In the genomic region with DNA sequence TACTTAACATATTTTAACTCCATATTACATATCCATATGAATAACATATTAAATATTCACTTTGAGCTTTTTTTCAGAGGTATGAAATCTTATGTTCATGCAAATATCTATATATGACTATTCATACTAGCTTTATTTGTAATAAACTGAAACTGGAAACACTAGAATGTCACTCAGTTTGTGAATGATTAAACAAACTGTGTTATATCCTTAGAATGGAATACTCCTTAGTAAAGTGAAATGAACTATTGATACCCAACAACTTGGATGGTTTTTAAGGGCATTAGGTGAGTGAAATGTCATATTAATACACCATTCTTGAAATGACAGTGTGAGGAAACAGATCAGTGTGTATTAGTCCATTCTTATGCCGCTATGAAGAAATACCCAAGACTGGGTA, we compare ENCODE assay signal across 23 cellular contexts.
A peak's percentile ranks its signal among the peaks of the same experiment; 100 is the strongest.
DNase-seq lines count a peak whose midpoint lies in the region; ATAC-seq and TF ChIP-seq lines count a peak whose summit lies in the region.
"Had no signal": no experiment of that assay in that cellular context is flagged by ENCODE, and none has a peak within 500 bp of the region (broad histone marks: within the 10 kb centered on the region; RNA-seq: fewer than 3 reads in every experiment).

No MANE protein-coding gene starts in this region.

- CTCF ChIA-PET in activated CD4-positive, alpha-beta T cell treated with anti-CD3 and anti-CD28 coated beads, Interleukin-2, amount 10 ng/mL, durations not matched to agents 7 days and 5 days (lab: Charles Lee): no interaction called here
- CTCF ChIA-PET in Caco-2 (lab: Charles Lee): no interaction called here

- no peaks in the 10 kb centered on the region for H4K20me1 ChIP-seq in Karpas-422 (ENCODE audit: insufficient read depth, low read depth, low read length)
- H4K20me1 ChIP-seq: BLaER1 had no signal

- H2AFZ ChIP-seq in Karpas-422 (ENCODE audit: low read length): no peak overlapping the region

- intact Hi-C loops in activated CD4-positive, alpha-beta T cell treated with anti-CD3 and anti-CD28 coated beads, Interleukin-2, amount 10 ng/mL, durations not matched to agents 24 days and 14 days (cut with micrococcal nuclease): no loop called here
- intact Hi-C loops in Caco-2 (cut with micrococcal nuclease; ENCODE audit: unreplicated experiment): no loop called here

- H3K4me1 Mint-ChIP-seq in activated CD4-positive, alpha-beta T cell treated with anti-CD3 and anti-CD28 coated beads, Interleukin-2, amount 10 ng/mL, durations not matched to agents 24 days and 14 days: peaks cover 15% of the 10 kb centered on the region
- no peaks in the 10 kb centered on the region for H3K4me1 Mint-ChIP-seq in activated CD4-positive, alpha-beta T cell treated with anti-CD3 and anti-CD28 coated beads, Interleukin-2, amount 10 ng/mL, durations not matched to agents 7 days and 5 days
- no peaks in the 10 kb centered on the region for H3K4me1 Mint-ChIP-seq in Caco-2 (ENCODE audit: low read depth, unreplicated experiment)
- H3K4me1 Mint-ChIP-seq in stimulated activated effector memory CD8-positive, alpha-beta T cell treated with anti-CD3 and anti-CD28 coated beads, Interleukin-12 subunit alpha, Interleukin-12 subunit beta, amount 100 ng/mL, for 72 hours: peaks cover 15% of the 10 kb centered on the region
- H3K4me1 Mint-ChIP-seq: CD14-positive monocyte; CD4-positive, alpha-beta memory T cell; CD8-positive, alpha-beta memory T cell had no signal

- BruUV-seq in Caco-2 (replicated peaks; lab: Mats Ljungman, UMichigan): no TSS peak

- H3K4me1 ChIP-seq in Caco-2: no peaks in the 10 kb centered on the region
- H3K4me1 ChIP-seq in Karpas-422 (ENCODE audit: low read length): no peaks in the 10 kb centered on the region
- H3K4me1 ChIP-seq: BE2C, BLaER1 had no signal

- no peak for DNase-seq in activated CD4-positive, alpha-beta T cell treated with anti-CD3 and anti-CD28 coated beads, Interleukin-2, amount 10 ng/mL, durations not matched to agents 24 days and 14 days
- DNase-seq in activated CD4-positive, alpha-beta T cell treated with anti-CD3 and anti-CD28 coated beads, Interleukin-2, amount 10 ng/mL, durations not matched to agents 7 days and 5 days: no peak
- DNase-seq in Caco-2 (no peak), Karpas-422 (peak; percentile 14), NCI-H2029 treated with DMSO at 0.1 percent for 48 hours (lab: John Stamatoyannopoulos, UW) (no peak), DMS53 (lab: John Stamatoyannopoulos, UW) (no peak)
- DNase-seq in stimulated activated effector memory CD8-positive, alpha-beta T cell treated with anti-CD3 and anti-CD28 coated beads, Interleukin-12 subunit alpha, Interleukin-12 subunit beta, amount 100 ng/mL, for 72 hours (ENCODE audit: low spot score in 2 of 2): no peak
- DNase-seq: 8988T; ACHN; BE2C; C1 segment of cervical spinal cord; Calu3; CD4-positive, alpha-beta memory T cell; CD4-positive, CD25-positive, alpha-beta regulatory T cell; CD8-positive, alpha-beta memory T cell; COR-L47; DMS79; DND-41; EL; GDM1 had no signal

- no peaks in the 10 kb centered on the region for H3K9me2 ChIP-seq in Karpas-422 (replicated peaks; ENCODE audit: insufficient read depth, low read length)

- peaks cover 44% of the 10 kb centered on the region for H3K79me2 ChIP-seq in Karpas-422 (ENCODE audit: low read length)

- H3K9me3 ChIP-seq in Caco-2 (no peaks in the 10 kb centered on the region), Karpas-422 (ENCODE audit: low read length) (no peaks in the 10 kb centered on the region)
- H3K9me3 ChIP-seq: BE2C had no signal

- H3K36me3 ChIP-seq in Caco-2 (ENCODE audit: control insufficient read depth, insufficient read depth, low read length) (no peaks in the 10 kb centered on the region), Karpas-422 (ENCODE audit: insufficient read depth, low read length) (peaks cover 41% of the 10 kb centered on the region)

- H3K27ac Mint-ChIP-seq in activated CD4-positive, alpha-beta T cell treated with anti-CD3 and anti-CD28 coated beads, Interleukin-2, amount 10 ng/mL, durations not matched to agents 24 days and 14 days: peak overlapping the region; percentile 1
- H3K27ac Mint-ChIP-seq in activated CD4-positive, alpha-beta T cell treated with anti-CD3 and anti-CD28 coated beads, Interleukin-2, amount 10 ng/mL, durations not matched to agents 7 days and 5 days: no peak overlapping the region
- peak overlapping the region; percentile 48 for H3K27ac Mint-ChIP-seq in Caco-2 (ENCODE audit: unreplicated experiment)
- H3K27ac Mint-ChIP-seq in stimulated activated effector memory CD8-positive, alpha-beta T cell treated with anti-CD3 and anti-CD28 coated beads, Interleukin-12 subunit alpha, Interleukin-12 subunit beta, amount 100 ng/mL, for 72 hours: peak overlapping the region; percentile 27
- H3K27ac Mint-ChIP-seq: CD14-positive monocyte; CD4-positive, alpha-beta memory T cell had no signal

- no peak overlapping the region for H3K27ac ChIP-seq in Karpas-422 (ENCODE audit: low read length)
- H3K27ac ChIP-seq: BLaER1 had no signal

- POLR2A ChIA-PET in activated CD4-positive, alpha-beta T cell treated with anti-CD3 and anti-CD28 coated beads, Interleukin-2, amount 10 ng/mL, durations not matched to agents 7 days and 5 days (lab: Charles Lee): no interaction called here
- POLR2A ChIA-PET in Caco-2 (lab: Charles Lee): no interaction called here

- no peak for TF ChIP-seq CTCF in Caco-2 (IDR thresholded peaks at IDR 0.05; ENCODE audit: insufficient read depth in 1 of 2, low read depth in 1 of 2, low read length in 1 of 2, severe bottlenecking in 1 of 2, unreplicated experiment in 1 of 2)

- H3K4me3 ChIP-seq in Caco-2 (ENCODE audit: low read depth, low read length): no peak overlapping the region
- no peak overlapping the region for H3K4me3 ChIP-seq in Karpas-422 (ENCODE audit: low read length)
- H3K4me3 ChIP-seq: BLaER1, GM12878 had no signal

- no peak overlapping the region for H3K4me2 ChIP-seq in Karpas-422 (ENCODE audit: low read depth, low read length, poor library complexity, severe bottlenecking)
- H3K4me2 ChIP-seq: BLaER1 had no signal

- no peak overlapping the region for H3K4me3 Mint-ChIP-seq in activated CD4-positive, alpha-beta T cell treated with anti-CD3 and anti-CD28 coated beads, Interleukin-2, amount 10 ng/mL, durations not matched to agents 24 days and 14 days
- no peak overlapping the region for H3K4me3 Mint-ChIP-seq in activated CD4-positive, alpha-beta T cell treated with anti-CD3 and anti-CD28 coated beads, Interleukin-2, amount 10 ng/mL, durations not matched to agents 7 days and 5 days
- H3K4me3 Mint-ChIP-seq in Caco-2 (ENCODE audit: unreplicated experiment): no peak overlapping the region
- no peak overlapping the region for H3K4me3 Mint-ChIP-seq in stimulated activated effector memory CD8-positive, alpha-beta T cell treated with anti-CD3 and anti-CD28 coated beads, Interleukin-12 subunit alpha, Interleukin-12 subunit beta, amount 100 ng/mL, for 72 hours
- H3K4me3 Mint-ChIP-seq: CD14-positive monocyte; CD4-positive, alpha-beta memory T cell; CD4-positive, CD25-positive, alpha-beta regulatory T cell; CD8-positive, alpha-beta memory T cell had no signal

- H3K27me3 ChIP-seq in Caco-2 (replicated peaks; ENCODE audit: control insufficient read depth, insufficient read depth, low read length) (no peaks in the 10 kb centered on the region), Karpas-422 (ENCODE audit: low read length) (no peaks in the 10 kb centered on the region)
- H3K27me3 ChIP-seq: BE2C, BLaER1 had no signal

- H3K36me3 Mint-ChIP-seq in activated CD4-positive, alpha-beta T cell treated with anti-CD3 and anti-CD28 coated beads, Interleukin-2, amount 10 ng/mL, durations not matched to agents 24 days and 14 days (ENCODE audit: low read depth): peaks cover 51% of the 10 kb centered on the region
- peaks cover 57% of the 10 kb centered on the region for H3K36me3 Mint-ChIP-seq in activated CD4-positive, alpha-beta T cell treated with anti-CD3 and anti-CD28 coated beads, Interleukin-2, amount 10 ng/mL, durations not matched to agents 7 days and 5 days (ENCODE audit: low read depth)
- H3K36me3 Mint-ChIP-seq in Caco-2 (ENCODE audit: insufficient read depth, unreplicated experiment): peaks cover 58% of the 10 kb centered on the region
- peaks cover 40% of the 10 kb centered on the region for H3K36me3 Mint-ChIP-seq in stimulated activated effector memory CD8-positive, alpha-beta T cell treated with anti-CD3 and anti-CD28 coated beads, Interleukin-12 subunit alpha, Interleukin-12 subunit beta, amount 100 ng/mL, for 72 hours

- ATAC-seq in stimulated activated effector memory CD8-positive, alpha-beta T cell treated with anti-CD3 and anti-CD28 coated beads, Interleukin-12 subunit alpha, Interleukin-12 subunit beta, amount 100 ng/mL, for 72 hours: peak; percentile 51
- ATAC-seq: GM12878 had no signal

- no peaks in the 10 kb centered on the region for H3K9me3 Mint-ChIP-seq in activated CD4-positive, alpha-beta T cell treated with anti-CD3 and anti-CD28 coated beads, Interleukin-2, amount 10 ng/mL, durations not matched to agents 24 days and 14 days
- H3K9me3 Mint-ChIP-seq in activated CD4-positive, alpha-beta T cell treated with anti-CD3 and anti-CD28 coated beads, Interleukin-2, amount 10 ng/mL, durations not matched to agents 7 days and 5 days: no peaks in the 10 kb centered on the region
- H3K9me3 Mint-ChIP-seq in Caco-2 (ENCODE audit: unreplicated experiment): no peaks in the 10 kb centered on the region
- H3K9me3 Mint-ChIP-seq in stimulated activated effector memory CD8-positive, alpha-beta T cell treated with anti-CD3 and anti-CD28 coated beads, Interleukin-12 subunit alpha, Interleukin-12 subunit beta, amount 100 ng/mL, for 72 hours: no peaks in the 10 kb centered on the region
- H3K9me3 Mint-ChIP-seq: CD4-positive, alpha-beta memory T cell; CD4-positive, CD25-positive, alpha-beta regulatory T cell; CD8-positive, alpha-beta memory T cell had no signal

- H3K9ac ChIP-seq in Karpas-422 (ENCODE audit: low read length): no peak overlapping the region
- H3K9ac ChIP-seq: BLaER1 had no signal

- H3K27me3 Mint-ChIP-seq in activated CD4-positive, alpha-beta T cell treated with anti-CD3 and anti-CD28 coated beads, Interleukin-2, amount 10 ng/mL, durations not matched to agents 24 days and 14 days: no peaks in the 10 kb centered on the region
- no peaks in the 10 kb centered on the region for H3K27me3 Mint-ChIP-seq in activated CD4-positive, alpha-beta T cell treated with anti-CD3 and anti-CD28 coated beads, Interleukin-2, amount 10 ng/mL, durations not matched to agents 7 days and 5 days
- H3K27me3 Mint-ChIP-seq in Caco-2 (ENCODE audit: insufficient read depth, unreplicated experiment): no peaks in the 10 kb centered on the region
- H3K27me3 Mint-ChIP-seq: CD4-positive, alpha-beta memory T cell; CD4-positive, CD25-positive, alpha-beta regulatory T cell had no signal
